Comparison of ENCODE assay signal across 8 cellular contexts in genomic region chr1:151372411-151372934, GRCh38. TPM values are rescaled to one million over a fixed set of nuclear protein-coding genes. Genes with fewer than 3 reads are reported as not detected.
A peak's percentile ranks its signal among the peaks of the same experiment; 100 is the strongest.
DNase-seq lines count a peak whose midpoint lies in the region; ATAC-seq lines count a peak whose summit lies in the region.

Gene SELENBP1, minus strand, starts transcription at chr1:151372705. Its CDS starts 64 bp downstream, at chr1:151372641.

- peak within 1 kb of the TSS; percentile 79 for H3K27ac ChIP-seq in duodenal mucosa (ENCODE audit: low read depth, low read length)
- peak within 1 kb of the TSS; percentile 77 for H3K27ac ChIP-seq in substantia nigra (ENCODE audit: low read depth, low read length, poor library complexity, severe bottlenecking)

- peak within 1 kb of the TSS; percentile 76 to 82 for H3K4me3 ChIP-seq in duodenal mucosa (ENCODE audit: low read depth in 1 of 2, low read length in 2 of 2)

- H3K36me3 Mint-ChIP-seq in activated naive CD8-positive, alpha-beta T cell treated with anti-CD3 and anti-CD28 coated beads for 36 hours = no peaks in the 10 kb centered on the region

- no peak within 1 kb of the TSS for H3K27ac Mint-ChIP-seq in activated naive CD8-positive, alpha-beta T cell treated with anti-CD3 and anti-CD28 coated beads for 36 hours

- no peak within 1 kb of the TSS for H3K4me3 Mint-ChIP-seq in activated naive CD8-positive, alpha-beta T cell treated with anti-CD3 and anti-CD28 coated beads for 36 hours

- H3K27me3 Mint-ChIP-seq in activated naive CD8-positive, alpha-beta T cell treated with anti-CD3 and anti-CD28 coated beads for 36 hours = no peaks in the 10 kb centered on the region

- H3K4me1 Mint-ChIP-seq in activated naive CD8-positive, alpha-beta T cell treated with anti-CD3 and anti-CD28 coated beads for 36 hours = peaks cover 2% of the 10 kb centered on the region

- no peaks in the 10 kb centered on the region for H3K27me3 ChIP-seq in duodenal mucosa (ENCODE audit: control insufficient read depth in 1 of 2, insufficient read depth in 2 of 2, low read length in 2 of 2)

- peak within 1 kb of the TSS; percentile 68 to 70 for H3K9ac ChIP-seq in duodenal mucosa (ENCODE audit: low read depth in 1 of 2, low read length in 2 of 2)

- H3K9me3 Mint-ChIP-seq in activated naive CD8-positive, alpha-beta T cell treated with anti-CD3 and anti-CD28 coated beads for 36 hours = no peaks in the 10 kb centered on the region

- DNase-seq in DMS 273 (lab: John Stamatoyannopoulos, UW; ENCODE audit: unreplicated experiment) = peak; percentile 100
- peak; percentile 73 for DNase-seq in NCI-H2227 (lab: John Stamatoyannopoulos, UW; ENCODE audit: unreplicated experiment)
- peak; percentile 90 for DNase-seq in left kidney (ENCODE audit: low read depth, low spot score)
- peak in 46 of 49 donors; percentile 9 to 82 (median 54) for DNase-seq in substantia nigra (lab: John Stamatoyannopoulos, UW)
- no peak for DNase-seq in activated naive CD8-positive, alpha-beta T cell treated with anti-CD3 and anti-CD28 coated beads for 36 hours
- DNase-seq in activated CD4-positive, alpha-beta T cell treated with anti-CD3 and anti-CD28 coated beads for 48 hours = no peak

- peaks cover 7 to 18% of the 10 kb centered on the region in 2 donors for H3K36me3 ChIP-seq in duodenal mucosa (ENCODE audit: control insufficient read depth in 1 of 2, insufficient read depth in 2 of 2, low read length in 2 of 2)

- no peaks in the 10 kb centered on the region for H3K9me3 ChIP-seq in duodenal mucosa (ENCODE audit: control insufficient read depth in 1 of 2, low read length in 2 of 2)

- H3K4me1 ChIP-seq in duodenal mucosa (ENCODE audit: control insufficient read depth in 1 of 2, insufficient read depth in 2 of 2, low read length in 2 of 2) = peaks cover 39 to 53% of the 10 kb centered on the region in 2 donors

- no peak for ATAC-seq in GM19467 (IDR thresholded peaks at IDR 0.05; ENCODE audit: unreplicated experiment)

RNA-seq across cellular contexts. Expression of gene SELENBP1, which starts in this region (rescaled TPM):
- not detected for total RNA-seq in activated naive CD8-positive, alpha-beta T cell treated with anti-CD3 and anti-CD28 coated beads for 36 hours

Comparison
In these comparisons a context has a peak if more than half of its experiments do, and no peak if none do; other contexts are left out.
1. DNase-seq: peak in DMS 273 (single experiment), NCI-H2227 (single experiment), left kidney (single experiment) and substantia nigra (46 of 49); none in activated naive CD8-positive, alpha-beta T cell treated with anti-CD3 and anti-CD28 coated beads for 36 hours (single experiment) and activated CD4-positive, alpha-beta T cell treated with anti-CD3 and anti-CD28 coated beads for 48 hours (single experiment).